ENCODE assay signal across 19 cellular contexts in genomic region chr1:15444476-15445389, GRCh38. TPM values are rescaled to one million over a fixed set of nuclear protein-coding genes. Genes with fewer than 3 reads are reported as not detected.
DNase-seq lines count a peak whose midpoint lies in the region; ATAC-seq, FAIRE-seq and TF ChIP-seq lines count a peak whose summit lies in the region.
"Had no signal": no experiment of that assay in that cellular context is flagged by ENCODE, and none has a peak within 500 bp of the region (broad histone marks: within the 10 kb centered on the region; RNA-seq: fewer than 3 reads in every experiment).

No MANE protein-coding gene starts in this region.

- H3K4me3 Mint-ChIP-seq in chondrocyte (ENCODE audit: unreplicated experiment) = no peak overlapping the region
- H3K4me3 Mint-ChIP-seq in activated CD4-positive, alpha-beta memory T cell treated with anti-CD3 and anti-CD28 coated beads, Interleukin-2, amount 10 ng/mL, durations not matched to agents 7 days and 5 days = no peak overlapping the region
- H3K4me3 Mint-ChIP-seq: CD4-positive, alpha-beta T cell; GM23338 had no signal

- no peaks in the 10 kb centered on the region for H3K36me3 Mint-ChIP-seq in chondrocyte (ENCODE audit: low read depth)
- H3K36me3 Mint-ChIP-seq in activated CD4-positive, alpha-beta memory T cell treated with anti-CD3 and anti-CD28 coated beads, Interleukin-2, amount 10 ng/mL, durations not matched to agents 7 days and 5 days (ENCODE audit: low read depth) = no peaks in the 10 kb centered on the region

- H3K27ac Mint-ChIP-seq in chondrocyte (ENCODE audit: unreplicated experiment) = no peak overlapping the region
- no peak overlapping the region for H3K27ac Mint-ChIP-seq in activated CD4-positive, alpha-beta memory T cell treated with anti-CD3 and anti-CD28 coated beads, Interleukin-2, amount 10 ng/mL, durations not matched to agents 7 days and 5 days
- H3K27ac Mint-ChIP-seq: CD4-positive, alpha-beta T cell; GM23338 had no signal

- 0 out of 2 replicates have a peak, but pooled peaks cover 3% of the 10 kb centered on the region for H4K20me1 ChIP-seq in HepG2 (ENCODE audit: insufficient read depth, low read length)

- no peak for TF ChIP-seq RAD21 in HepG2 (CRISPR knock-in tag; IDR thresholded peaks at IDR 0.05)

- intact Hi-C loops in HepG2 (cut with micrococcal nuclease; ENCODE audit: unreplicated experiment) (no loop called here), right lobe of liver (cut with DNase I) (no loop called here), Panc1 (cut with micrococcal nuclease; ENCODE audit: unreplicated experiment) (no loop called here)

- FAIRE-seq in HepG2 (lab: Jason Lieb, UNC) = no peak
- FAIRE-seq in HTR-8/SVneo (lab: Jason Lieb, UNC) = no peak
- FAIRE-seq: GM12878, GM18507, RCC 7860 had no signal

- DNase-seq in HepG2 (ENCODE audit: low spot score) (no peak), right lobe of liver (no peak), Panc1 (ENCODE audit: low read depth, low spot score) (no peak), chondrocyte (ENCODE audit: low spot score) (peak; percentile 72), HTR-8/SVneo (ENCODE audit: insufficient read length, low spot score) (no peak)
- DNase-seq in activated CD4-positive, alpha-beta memory T cell treated with anti-CD3 and anti-CD28 coated beads, Interleukin-2, amount 10 ng/mL, durations not matched to agents 7 days and 5 days = no peak
- DNase-seq: CD4-positive, alpha-beta T cell; DMS79; Kasumi-1; NCI-H1105; NCI-H1694; NCI-H2227 treated with DMSO at 0.1 percent for 48 hours; SHP77 had no signal

- 59% methylated on average over 16 of the region's 17 CpGs for WGBS in HepG2 (ENCODE audit: low lambda C conversion rate)
- 64% methylated on average over 3 of the region's 17 CpGs for WGBS in right lobe of liver (ENCODE audit: insufficient coverage, low coverage, low lambda C conversion rate, missing lambda C conversion rate)

- H3K27me3 ChIP-seq in HepG2 (ENCODE audit: control insufficient read depth in 1 of 2, insufficient read depth in 2 of 2, low read length in 2 of 2) = peaks cover 0 to 11% of the 10 kb centered on the region in 2 experiments; a peak in 3 of 5 replicates
- no peaks in the 10 kb centered on the region for H3K27me3 ChIP-seq in right lobe of liver
- H3K27me3 ChIP-seq in Panc1 (ENCODE audit: control insufficient read depth, insufficient read depth, low read length) = no peaks in the 10 kb centered on the region

- no peak overlapping the region for H3K4me2 ChIP-seq in HepG2 (ENCODE audit: low read depth, low read length)
- H3K4me2 ChIP-seq: GM23338 had no signal

- no peak overlapping the region for H3K4me3 ChIP-seq in HepG2 (replicated peaks in 1 of 3; ENCODE audit: insufficient read depth in 1 of 3, low read depth in 2 of 3, low read length in 3 of 3)
- no peak overlapping the region for H3K4me3 ChIP-seq in right lobe of liver
- H3K4me3 ChIP-seq in Panc1 (ENCODE audit: low read depth in 2 of 2, low read length in 2 of 2) = no peak overlapping the region
- H3K4me3 ChIP-seq: GM12878, GM23338 had no signal

- in situ Hi-C loops in HepG2 (cut with HindIII; ENCODE audit: extremely low pct_ligation_motif_present, low pct_unique_long_range_greater_than_20kb) = no loop called here
- in situ Hi-C loops in Panc1 (cut with HindIII; ENCODE audit: low pct_unique_long_range_greater_than_20kb, low sequenced_read_pairs) = no loop called here

- no peak overlapping the region for H2AFZ ChIP-seq in HepG2 (ENCODE audit: low read length)
- H2AFZ ChIP-seq: GM23338 had no signal

- TF ChIP-seq CTCF in HepG2 (CRISPR knock-in tag; IDR thresholded peaks at IDR 0.05) = no peak
- no peak for TF ChIP-seq CTCF in right lobe of liver (IDR thresholded peaks at IDR 0.05)
- no peak for TF ChIP-seq CTCF in Panc1 (IDR thresholded peaks at IDR 0.05)
- TF ChIP-seq CTCF in chondrocyte (IDR thresholded peaks at IDR 0.05) = no peak

- POLR2A ChIA-PET in HepG2 (lab: Yijun Ruan, JAX) = no interaction called here
- POLR2A ChIA-PET in Panc1 (lab: Charles Lee) = no interaction called here
- POLR2A ChIA-PET in activated CD4-positive, alpha-beta memory T cell treated with anti-CD3 and anti-CD28 coated beads, Interleukin-2, amount 10 ng/mL, durations not matched to agents 7 days and 5 days (lab: Charles Lee) = no interaction called here

- H3K27ac ChIP-seq in HepG2 (ENCODE audit: extremely low read length, insufficient read depth, low read length) (no peak overlapping the region), right lobe of liver (no peak overlapping the region), Panc1 (ENCODE audit: low read length) (no peak overlapping the region)

- CTCF ChIA-PET in HepG2 (lab: Yijun Ruan, JAX; ENCODE audit: low intra/inter-chr PET ratio, low total read pairs) (no interaction called here), Panc1 (lab: Charles Lee) (no interaction called here)
- CTCF ChIA-PET in activated CD4-positive, alpha-beta memory T cell treated with anti-CD3 and anti-CD28 coated beads, Interleukin-2, amount 10 ng/mL, durations not matched to agents 7 days and 5 days (lab: Charles Lee) = interaction anchor here (1.7 kb wide), 1 partner anchor 13 kb away, joined by 8 read pairs; no protein-coding TSS in a partner anchor

- H3K79me2 ChIP-seq in HepG2 (ENCODE audit: insufficient read depth, low read length) = no peaks in the 10 kb centered on the region

- H3K4me1 ChIP-seq in HepG2 (ENCODE audit: insufficient read depth, low read length) (peaks cover 9% of the 10 kb centered on the region; the same call in 1 of the 2 replicates), right lobe of liver (no peaks in the 10 kb centered on the region), Panc1 (ENCODE audit: control insufficient read depth, insufficient read depth, low read length) (no peaks in the 10 kb centered on the region)

- no peaks in the 10 kb centered on the region for H3K4me1 Mint-ChIP-seq in chondrocyte (ENCODE audit: low read depth)
- peaks cover 10% of the 10 kb centered on the region for H3K4me1 Mint-ChIP-seq in activated CD4-positive, alpha-beta memory T cell treated with anti-CD3 and anti-CD28 coated beads, Interleukin-2, amount 10 ng/mL, durations not matched to agents 7 days and 5 days
- H3K4me1 Mint-ChIP-seq: GM23338 had no signal

- H3K36me3 ChIP-seq in HepG2 (replicated peaks in 1 of 2; ENCODE audit: control insufficient read depth in 1 of 2, insufficient read depth in 2 of 2, low read length in 2 of 2) (no peaks in the 10 kb centered on the region), right lobe of liver (no peaks in the 10 kb centered on the region), Panc1 (ENCODE audit: control insufficient read depth, insufficient read depth, low read length) (no peaks in the 10 kb centered on the region)

- TF ChIP-seq POLR2A in HepG2 (IDR thresholded peaks at IDR 0.05; ENCODE audit: insufficient read depth in 1 of 2, low read depth in 2 of 2, low read length in 2 of 2) (no peak), right lobe of liver (IDR thresholded peaks at IDR 0.05) (no peak)

- BruUV-seq in HepG2 (replicated peaks; lab: Mats Ljungman, UMichigan) (no TSS peak), Panc1 (replicated peaks; lab: Mats Ljungman, UMichigan) (no TSS peak)

- no peaks in the 10 kb centered on the region for H3K9me3 Mint-ChIP-seq in chondrocyte (ENCODE audit: low read depth)
- no peaks in the 10 kb centered on the region for H3K9me3 Mint-ChIP-seq in activated CD4-positive, alpha-beta memory T cell treated with anti-CD3 and anti-CD28 coated beads, Interleukin-2, amount 10 ng/mL, durations not matched to agents 7 days and 5 days
- H3K9me3 Mint-ChIP-seq: CD4-positive, alpha-beta T cell; GM23338 had no signal

- ATAC-seq in HepG2 = no peak; the same call in 2 of the 3 replicates
- ATAC-seq in right lobe of liver = no peak
- ATAC-seq in Panc1 = 0 out of 2 replicates have a peak, but pooled peaks have one; percentile 43
- no peak for ATAC-seq in HG03159 (IDR thresholded peaks at IDR 0.05; ENCODE audit: unreplicated experiment)
- ATAC-seq: GM12878, GM23338 had no signal

- no peak overlapping the region for H3K9ac ChIP-seq in HepG2 (ENCODE audit: insufficient read depth, low read depth, low read length)

- no peak for TF ChIP-seq EP300 in HepG2 (IDR thresholded peaks at IDR 0.05; ENCODE audit: low read depth in 2 of 2, low read length in 2 of 2)
- no peak for TF ChIP-seq EP300 in HepG2 (CRISPR knock-in tag; IDR thresholded peaks at IDR 0.05; ENCODE audit: borderline replicate concordance)

- H3K9me3 ChIP-seq in HepG2 (ENCODE audit: low read length) (no peaks in the 10 kb centered on the region), right lobe of liver (no peaks in the 10 kb centered on the region), Panc1 (ENCODE audit: control insufficient read depth, insufficient read depth, low read depth, low read length) (no peaks in the 10 kb centered on the region)

- peaks cover 13% of the 10 kb centered on the region for H3K27me3 Mint-ChIP-seq in chondrocyte (ENCODE audit: low read depth)
- H3K27me3 Mint-ChIP-seq in activated CD4-positive, alpha-beta memory T cell treated with anti-CD3 and anti-CD28 coated beads, Interleukin-2, amount 10 ng/mL, durations not matched to agents 7 days and 5 days = peaks cover 3% of the 10 kb centered on the region

RNA-seq across cellular contexts. Expression of gene CTRC, which starts 6.5 kb away (rescaled TPM):
- total RNA-seq in HepG2 (2016; rRNA removed; fragmentation: Illumina TruSeq; extraction: Trizol) (not detected in 2 replicates), right lobe of liver (not detected), Panc1 (2021; ENCODE audit: unreplicated experiment) (1.1 TPM), chondrocyte (not detected in 3 replicates)
- not detected in 2 replicates for total RNA-seq in HepG2 (2016; cell fraction: cytosol; rRNA removed; fragmentation: Illumina TruSeq; extraction: Trizol; ENCODE audit: low read depth)
- not detected in 2 replicates for total RNA-seq in HepG2 (2016; cell fraction: insoluble cytoplasmic fraction; rRNA removed; fragmentation: Illumina TruSeq; extraction: Trizol)
- total RNA-seq in HepG2 (2016; cell fraction: membrane; rRNA removed; fragmentation: Illumina TruSeq; extraction: Trizol) = not detected in 2 replicates
- total RNA-seq in HepG2 (2016; cell fraction: nucleus; rRNA removed; fragmentation: Illumina TruSeq; extraction: Trizol) = not detected in 2 replicates
- polyA plus RNA-seq in HepG2 (2011; rRNA removed) = not detected in 2 replicates
- not detected in 2 replicates for polyA plus RNA-seq in HepG2 (2011; cell fraction: cytosol; rRNA removed)
- polyA plus RNA-seq in HepG2 (2011; cell fraction: nucleus; rRNA removed) = not detected in 2 replicates
- not detected in 2 replicates for polyA plus RNA-seq in HepG2 (2012)
- polyA plus RNA-seq in HepG2 (2016; cell fraction: cytosol; fragmentation: Illumina TruSeq; extraction: Trizol; ENCODE audit: low read depth) = not detected in 2 replicates
- polyA plus RNA-seq in HepG2 (2016; cell fraction: insoluble cytoplasmic fraction; fragmentation: Illumina TruSeq; extraction: Trizol; ENCODE audit: low read depth) = not detected in 2 replicates
- not detected in 2 replicates for polyA plus RNA-seq in HepG2 (2016; cell fraction: membrane; fragmentation: Illumina TruSeq; extraction: Trizol; ENCODE audit: low read depth)
- not detected in 2 replicates for polyA plus RNA-seq in HepG2 (2016; cell fraction: nucleus; fragmentation: Illumina TruSeq; extraction: Trizol; ENCODE audit: insufficient read depth, low read depth)
- polyA minus RNA-seq in HepG2 (2011; rRNA and poly(A)+ RNA removed; ENCODE audit: low replicate concordance) = not detected in 2 replicates
- polyA minus RNA-seq in HepG2 (2011; cell fraction: cytosol; rRNA and poly(A)+ RNA removed) = not detected in 2 replicates
- not detected in 2 replicates for polyA minus RNA-seq in HepG2 (2011; cell fraction: nucleus; rRNA and poly(A)+ RNA removed)
- not detected for polyA plus RNA-seq in Panc1 (2012; ENCODE audit: insufficient read length)
- total RNA-seq in activated CD4-positive, alpha-beta memory T cell treated with anti-CD3 and anti-CD28 coated beads, Interleukin-2, amount 10 ng/mL, durations not matched to agents 7 days and 5 days = under 1 TPM; 0.45 to 0.73 TPM
- total RNA-seq: G401 had no signal
- polyA plus RNA-seq: GM23338 had no signal

RNA-seq across cellular contexts. Expression of gene CELA2A, which starts 11.8 kb away (rescaled TPM):
- total RNA-seq in HepG2 (2016; rRNA removed; fragmentation: Illumina TruSeq; extraction: Trizol) = not detected in 2 replicates
- total RNA-seq in HepG2 (2016; cell fraction: cytosol; rRNA removed; fragmentation: Illumina TruSeq; extraction: Trizol; ENCODE audit: low read depth) = not detected in 2 replicates
- not detected in 2 replicates for total RNA-seq in HepG2 (2016; cell fraction: insoluble cytoplasmic fraction; rRNA removed; fragmentation: Illumina TruSeq; extraction: Trizol)
- not detected in 2 replicates for total RNA-seq in HepG2 (2016; cell fraction: membrane; rRNA removed; fragmentation: Illumina TruSeq; extraction: Trizol)
- not detected in 2 replicates for total RNA-seq in HepG2 (2016; cell fraction: nucleus; rRNA removed; fragmentation: Illumina TruSeq; extraction: Trizol)
- polyA plus RNA-seq in HepG2 (2011; rRNA removed) = not detected in 2 replicates
- not detected in 2 replicates for polyA plus RNA-seq in HepG2 (2011; cell fraction: cytosol; rRNA removed)
- not detected in 2 replicates for polyA plus RNA-seq in HepG2 (2011; cell fraction: nucleus; rRNA removed)
- not detected in 2 replicates for polyA plus RNA-seq in HepG2 (2012)
- polyA plus RNA-seq in HepG2 (2016; cell fraction: cytosol; fragmentation: Illumina TruSeq; extraction: Trizol; ENCODE audit: low read depth) = not detected in 2 replicates
- not detected in 2 replicates for polyA plus RNA-seq in HepG2 (2016; cell fraction: insoluble cytoplasmic fraction; fragmentation: Illumina TruSeq; extraction: Trizol; ENCODE audit: low read depth)
- polyA plus RNA-seq in HepG2 (2016; cell fraction: membrane; fragmentation: Illumina TruSeq; extraction: Trizol; ENCODE audit: low read depth) = not detected in 2 replicates
- not detected in 2 replicates for polyA plus RNA-seq in HepG2 (2016; cell fraction: nucleus; fragmentation: Illumina TruSeq; extraction: Trizol; ENCODE audit: insufficient read depth, low read depth)
- polyA minus RNA-seq in HepG2 (2011; rRNA and poly(A)+ RNA removed; ENCODE audit: low replicate concordance) = not detected in 2 replicates
- not detected in 2 replicates for polyA minus RNA-seq in HepG2 (2011; cell fraction: cytosol; rRNA and poly(A)+ RNA removed)
- polyA minus RNA-seq in HepG2 (2011; cell fraction: nucleus; rRNA and poly(A)+ RNA removed) = not detected in 2 replicates
- not detected for total RNA-seq in right lobe of liver
- 0.72 TPM for total RNA-seq in Panc1 (2021; ENCODE audit: unreplicated experiment)
- polyA plus RNA-seq in Panc1 (2012; ENCODE audit: insufficient read length) = not detected
- total RNA-seq in chondrocyte = not detected in 3 replicates
- total RNA-seq in activated CD4-positive, alpha-beta memory T cell treated with anti-CD3 and anti-CD28 coated beads, Interleukin-2, amount 10 ng/mL, durations not matched to agents 7 days and 5 days = not detected
- total RNA-seq: CD4-positive, alpha-beta T cell; G401; GM23338 had no signal
- polyA plus RNA-seq: GM12878, GM23338 had no signal

RNA-seq across cellular contexts. Expression of gene CELA2B, which starts 31.2 kb away (rescaled TPM):
- total RNA-seq in HepG2 (2016; rRNA removed; fragmentation: Illumina TruSeq; extraction: Trizol) (not detected in 2 replicates), right lobe of liver (not detected), Panc1 (2021; ENCODE audit: unreplicated experiment) (not detected), chondrocyte (not detected in 3 replicates)
- total RNA-seq in HepG2 (2016; cell fraction: cytosol; rRNA removed; fragmentation: Illumina TruSeq; extraction: Trizol; ENCODE audit: low read depth) = not detected in 2 replicates
- not detected in 2 replicates for total RNA-seq in HepG2 (2016; cell fraction: insoluble cytoplasmic fraction; rRNA removed; fragmentation: Illumina TruSeq; extraction: Trizol)
- not detected in 2 replicates for total RNA-seq in HepG2 (2016; cell fraction: membrane; rRNA removed; fragmentation: Illumina TruSeq; extraction: Trizol)
- total RNA-seq in HepG2 (2016; cell fraction: nucleus; rRNA removed; fragmentation: Illumina TruSeq; extraction: Trizol) = not detected in 2 replicates
- polyA plus RNA-seq in HepG2 (2011; rRNA removed) = not detected in 2 replicates
- polyA plus RNA-seq in HepG2 (2011; cell fraction: cytosol; rRNA removed) = not detected in 2 replicates
- polyA plus RNA-seq in HepG2 (2011; cell fraction: nucleus; rRNA removed) = not detected in 2 replicates
- polyA plus RNA-seq in HepG2 (2012) = not detected in 2 replicates
- polyA plus RNA-seq in HepG2 (2016; cell fraction: cytosol; fragmentation: Illumina TruSeq; extraction: Trizol; ENCODE audit: low read depth) = not detected in 2 replicates
- polyA plus RNA-seq in HepG2 (2016; cell fraction: insoluble cytoplasmic fraction; fragmentation: Illumina TruSeq; extraction: Trizol; ENCODE audit: low read depth) = not detected in 2 replicates
- polyA plus RNA-seq in HepG2 (2016; cell fraction: membrane; fragmentation: Illumina TruSeq; extraction: Trizol; ENCODE audit: low read depth) = not detected in 2 replicates
- polyA plus RNA-seq in HepG2 (2016; cell fraction: nucleus; fragmentation: Illumina TruSeq; extraction: Trizol; ENCODE audit: insufficient read depth, low read depth) = not detected in 2 replicates
- not detected in 2 replicates for polyA minus RNA-seq in HepG2 (2011; rRNA and poly(A)+ RNA removed; ENCODE audit: low replicate concordance)
- not detected in 2 replicates for polyA minus RNA-seq in HepG2 (2011; cell fraction: cytosol; rRNA and poly(A)+ RNA removed)
- polyA minus RNA-seq in HepG2 (2011; cell fraction: nucleus; rRNA and poly(A)+ RNA removed) = not detected in 2 replicates
- not detected for polyA plus RNA-seq in Panc1 (2012; ENCODE audit: insufficient read length)
- not detected for total RNA-seq in activated CD4-positive, alpha-beta memory T cell treated with anti-CD3 and anti-CD28 coated beads, Interleukin-2, amount 10 ng/mL, durations not matched to agents 7 days and 5 days
- total RNA-seq: CD4-positive, alpha-beta T cell; G401; GM12878; GM23338 had no signal
- polyA plus RNA-seq: GM12878, GM23338 had no signal

RNA-seq across cellular contexts. Expression of gene EFHD2, which starts 35.0 kb away (rescaled TPM):
- 9.9 and 12.7 TPM in 2 replicates for total RNA-seq in HepG2 (2016; rRNA removed; fragmentation: Illumina TruSeq; extraction: Trizol)
- 3.5 and 3.8 TPM in 2 replicates for total RNA-seq in HepG2 (2016; cell fraction: cytosol; rRNA removed; fragmentation: Illumina TruSeq; extraction: Trizol; ENCODE audit: low read depth)
- total RNA-seq in HepG2 (2016; cell fraction: insoluble cytoplasmic fraction; rRNA removed; fragmentation: Illumina TruSeq; extraction: Trizol) = 10.0 and 12.8 TPM in 2 replicates
- total RNA-seq in HepG2 (2016; cell fraction: membrane; rRNA removed; fragmentation: Illumina TruSeq; extraction: Trizol) = 10.3 and 10.6 TPM in 2 replicates
- total RNA-seq in HepG2 (2016; cell fraction: nucleus; rRNA removed; fragmentation: Illumina TruSeq; extraction: Trizol) = 5.1 and 5.7 TPM in 2 replicates
- 9.4 and 10.9 TPM in 2 replicates for polyA plus RNA-seq in HepG2 (2011; rRNA removed)
- polyA plus RNA-seq in HepG2 (2011; cell fraction: cytosol; rRNA removed) = 9.0 and 11.9 TPM in 2 replicates
- polyA plus RNA-seq in HepG2 (2011; cell fraction: nucleus; rRNA removed) = 16.4 and 20.1 TPM in 2 replicates
- 13.1 and 13.3 TPM in 2 replicates for polyA plus RNA-seq in HepG2 (2012)
- polyA plus RNA-seq in HepG2 (2016; cell fraction: cytosol; fragmentation: Illumina TruSeq; extraction: Trizol; ENCODE audit: low read depth) = 5.6 and 6.2 TPM in 2 replicates
- 16.6 and 21.1 TPM in 2 replicates for polyA plus RNA-seq in HepG2 (2016; cell fraction: insoluble cytoplasmic fraction; fragmentation: Illumina TruSeq; extraction: Trizol; ENCODE audit: low read depth)
- 11.7 and 12.3 TPM in 2 replicates for polyA plus RNA-seq in HepG2 (2016; cell fraction: membrane; fragmentation: Illumina TruSeq; extraction: Trizol; ENCODE audit: low read depth)
- polyA plus RNA-seq in HepG2 (2016; cell fraction: nucleus; fragmentation: Illumina TruSeq; extraction: Trizol; ENCODE audit: insufficient read depth, low read depth) = 13.8 and 16.7 TPM in 2 replicates
- 7.2 and 33.1 TPM in 2 replicates for polyA minus RNA-seq in HepG2 (2011; rRNA and poly(A)+ RNA removed; ENCODE audit: low replicate concordance)
- polyA minus RNA-seq in HepG2 (2011; cell fraction: cytosol; rRNA and poly(A)+ RNA removed) = 5.6 and 6.2 TPM in 2 replicates
- 2.6 and 3.4 TPM in 2 replicates for polyA minus RNA-seq in HepG2 (2011; cell fraction: nucleus; rRNA and poly(A)+ RNA removed)
- 10 to 100 TPM in 5 of 6 experiments, 1 to 10 TPM in 1; 9.9 to 19.4 (median 15.6) TPM for total RNA-seq in right lobe of liver
- total RNA-seq in Panc1 (2021; ENCODE audit: unreplicated experiment) = 90.8 TPM
- polyA plus RNA-seq in Panc1 (2012; ENCODE audit: insufficient read length) = 96.2 TPM
- 7.9 to 10.4 TPM (median 9.6 TPM) in 3 replicates for total RNA-seq in chondrocyte
- total RNA-seq in activated CD4-positive, alpha-beta memory T cell treated with anti-CD3 and anti-CD28 coated beads, Interleukin-2, amount 10 ng/mL, durations not matched to agents 7 days and 5 days = 10 to 100 TPM; 97.7 to 99.7 TPM
